ENCODE assay signal across 2 cellular contexts in the genomic region with DNA sequence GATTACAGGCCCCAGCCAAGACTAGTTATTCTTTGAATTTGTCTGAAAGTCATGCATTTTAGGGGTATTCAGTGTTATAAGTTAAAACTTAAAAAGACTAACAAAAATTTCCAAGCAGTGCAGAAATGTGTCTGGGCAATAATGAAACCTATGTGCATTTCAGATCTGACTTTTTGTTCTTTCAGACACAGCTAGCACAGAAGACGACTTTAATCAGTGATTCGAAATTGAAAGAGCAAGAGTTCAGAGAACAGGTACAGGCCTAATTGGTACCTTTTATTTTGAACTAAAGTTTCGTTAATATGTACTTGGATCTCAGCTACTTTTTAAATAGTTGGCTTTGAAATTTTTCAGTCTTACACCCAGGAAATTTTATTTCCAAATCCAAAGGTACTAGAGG.
TF ChIP-seq lines count a peak whose summit lies in the region.

No MANE protein-coding gene starts in this region.

TF ChIP-seq in HepG2, 621 proteins besides CTCF, POLR2A, EP300 and RAD21 (continued from another document):
- TF ChIP-seq, protein P1, sequence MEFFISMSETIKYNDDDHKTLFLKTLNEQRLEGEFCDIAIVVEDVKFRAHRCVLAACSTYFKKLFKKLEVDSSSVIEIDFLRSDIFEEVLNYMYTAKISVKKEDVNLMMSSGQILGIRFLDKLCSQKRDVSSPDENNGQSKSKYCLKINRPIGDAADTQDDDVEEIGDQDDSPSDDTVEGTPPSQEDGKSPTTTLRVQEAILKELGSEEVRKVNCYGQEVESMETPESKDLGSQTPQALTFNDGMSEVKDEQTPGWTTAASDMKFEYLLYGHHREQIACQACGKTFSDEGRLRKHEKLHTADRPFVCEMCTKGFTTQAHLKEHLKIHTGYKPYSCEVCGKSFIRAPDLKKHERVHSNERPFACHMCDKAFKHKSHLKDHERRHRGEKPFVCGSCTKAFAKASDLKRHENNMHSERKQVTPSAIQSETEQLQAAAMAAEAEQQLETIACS (CRISPR knock-in tag; IDR thresholded peaks at IDR 0.05), result no peak
- TF ChIP-seq ZNF720 (CRISPR knock-in tag; IDR thresholded peaks at IDR 0.05) (no peak), ZNF615 (CRISPR knock-in tag; IDR thresholded peaks at IDR 0.05; ENCODE audit: borderline replicate concordance) (no peak), NR3C1 (CRISPR knock-in tag; IDR thresholded peaks at IDR 0.05) (no peak), ZNF260 (CRISPR knock-in tag; IDR thresholded peaks at IDR 0.05; ENCODE audit: borderline replicate concordance, low read depth) (no peak), SIN3B (IDR thresholded peaks at IDR 0.05; ENCODE audit: low read length) (no peak), SSRP1 (CRISPR knock-in tag; IDR thresholded peaks at IDR 0.05) (no peak)
- TF ChIP-seq, protein P2, sequence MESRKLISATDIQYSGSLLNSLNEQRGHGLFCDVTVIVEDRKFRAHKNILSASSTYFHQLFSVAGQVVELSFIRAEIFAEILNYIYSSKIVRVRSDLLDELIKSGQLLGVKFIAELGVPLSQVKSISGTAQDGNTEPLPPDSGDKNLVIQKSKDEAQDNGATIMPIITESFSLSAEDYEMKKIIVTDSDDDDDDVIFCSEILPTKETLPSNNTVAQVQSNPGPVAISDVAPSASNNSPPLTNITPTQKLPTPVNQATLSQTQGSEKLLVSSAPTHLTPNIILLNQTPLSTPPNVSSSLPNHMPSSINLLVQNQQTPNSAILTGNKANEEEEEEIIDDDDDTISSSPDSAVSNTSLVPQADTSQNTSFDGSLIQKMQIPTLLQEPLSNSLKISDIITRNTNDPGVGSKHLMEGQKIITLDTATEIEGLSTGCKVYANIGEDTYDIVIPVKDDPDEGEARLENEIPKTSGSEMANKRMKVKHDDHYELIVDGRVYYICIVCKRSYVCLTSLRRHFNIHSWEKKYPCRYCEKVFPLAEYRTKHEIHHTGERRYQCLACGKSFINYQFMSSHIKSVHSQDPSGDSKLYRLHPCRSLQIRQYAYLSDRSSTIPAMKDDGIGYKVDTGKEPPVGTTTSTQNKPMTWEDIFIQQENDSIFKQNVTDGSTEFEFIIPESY (CRISPR knock-in tag; IDR thresholded peaks at IDR 0.05), result no peak

TF ChIP-seq in WTC11, 78 proteins besides CTCF, POLR2A, EP300 and RAD21 (continued from another document):
- TF ChIP-seq, protein P3, sequence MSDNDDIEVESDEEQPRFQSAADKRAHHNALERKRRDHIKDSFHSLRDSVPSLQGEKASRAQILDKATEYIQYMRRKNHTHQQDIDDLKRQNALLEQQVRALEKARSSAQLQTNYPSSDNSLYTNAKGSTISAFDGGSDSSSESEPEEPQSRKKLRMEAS (CRISPR knock-in tag; IDR thresholded peaks at IDR 0.05), result no peak
- TF ChIP-seq ZNF317 (CRISPR knock-in tag; IDR thresholded peaks at IDR 0.05; ENCODE audit: borderline replicate concordance, low read depth) (no peak), NFYB (CRISPR knock-in tag; conservative IDR thresholded peaks at IDR 0.05; ENCODE audit: low read depth) (no peak), GTF2I (CRISPR knock-in tag; conservative IDR thresholded peaks at IDR 0.05) (no peak), MXD4 (CRISPR knock-in tag; IDR thresholded peaks at IDR 0.05; ENCODE audit: borderline replicate concordance) (no peak), ZNF671 (CRISPR knock-in tag; IDR thresholded peaks at IDR 0.05) (no peak), KAT7 (CRISPR knock-in tag; IDR thresholded peaks at IDR 0.05; ENCODE audit: borderline replicate concordance) (no peak), GABPB1 (CRISPR knock-in tag; IDR thresholded peaks at IDR 0.05) (no peak), ETV6 (CRISPR knock-in tag; IDR thresholded peaks at IDR 0.05) (no peak)
- TF ChIP-seq, protein P4, sequence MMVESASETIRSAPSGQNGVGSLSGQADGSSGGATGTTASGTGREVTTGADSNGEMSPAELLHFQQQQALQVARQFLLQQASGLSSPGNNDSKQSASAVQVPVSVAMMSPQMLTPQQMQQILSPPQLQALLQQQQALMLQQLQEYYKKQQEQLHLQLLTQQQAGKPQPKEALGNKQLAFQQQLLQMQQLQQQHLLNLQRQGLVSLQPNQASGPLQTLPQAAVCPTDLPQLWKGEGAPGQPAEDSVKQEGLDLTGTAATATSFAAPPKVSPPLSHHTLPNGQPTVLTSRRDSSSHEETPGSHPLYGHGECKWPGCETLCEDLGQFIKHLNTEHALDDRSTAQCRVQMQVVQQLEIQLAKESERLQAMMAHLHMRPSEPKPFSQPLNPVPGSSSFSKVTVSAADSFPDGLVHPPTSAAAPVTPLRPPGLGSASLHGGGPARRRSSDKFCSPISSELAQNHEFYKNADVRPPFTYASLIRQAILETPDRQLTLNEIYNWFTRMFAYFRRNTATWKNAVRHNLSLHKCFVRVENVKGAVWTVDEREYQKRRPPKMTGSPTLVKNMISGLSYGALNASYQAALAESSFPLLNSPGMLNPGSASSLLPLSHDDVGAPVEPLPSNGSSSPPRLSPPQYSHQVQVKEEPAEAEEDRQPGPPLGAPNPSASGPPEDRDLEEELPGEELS (CRISPR knock-in tag; IDR thresholded peaks at IDR 0.05), result no peak
- TF ChIP-seq, protein P5, sequence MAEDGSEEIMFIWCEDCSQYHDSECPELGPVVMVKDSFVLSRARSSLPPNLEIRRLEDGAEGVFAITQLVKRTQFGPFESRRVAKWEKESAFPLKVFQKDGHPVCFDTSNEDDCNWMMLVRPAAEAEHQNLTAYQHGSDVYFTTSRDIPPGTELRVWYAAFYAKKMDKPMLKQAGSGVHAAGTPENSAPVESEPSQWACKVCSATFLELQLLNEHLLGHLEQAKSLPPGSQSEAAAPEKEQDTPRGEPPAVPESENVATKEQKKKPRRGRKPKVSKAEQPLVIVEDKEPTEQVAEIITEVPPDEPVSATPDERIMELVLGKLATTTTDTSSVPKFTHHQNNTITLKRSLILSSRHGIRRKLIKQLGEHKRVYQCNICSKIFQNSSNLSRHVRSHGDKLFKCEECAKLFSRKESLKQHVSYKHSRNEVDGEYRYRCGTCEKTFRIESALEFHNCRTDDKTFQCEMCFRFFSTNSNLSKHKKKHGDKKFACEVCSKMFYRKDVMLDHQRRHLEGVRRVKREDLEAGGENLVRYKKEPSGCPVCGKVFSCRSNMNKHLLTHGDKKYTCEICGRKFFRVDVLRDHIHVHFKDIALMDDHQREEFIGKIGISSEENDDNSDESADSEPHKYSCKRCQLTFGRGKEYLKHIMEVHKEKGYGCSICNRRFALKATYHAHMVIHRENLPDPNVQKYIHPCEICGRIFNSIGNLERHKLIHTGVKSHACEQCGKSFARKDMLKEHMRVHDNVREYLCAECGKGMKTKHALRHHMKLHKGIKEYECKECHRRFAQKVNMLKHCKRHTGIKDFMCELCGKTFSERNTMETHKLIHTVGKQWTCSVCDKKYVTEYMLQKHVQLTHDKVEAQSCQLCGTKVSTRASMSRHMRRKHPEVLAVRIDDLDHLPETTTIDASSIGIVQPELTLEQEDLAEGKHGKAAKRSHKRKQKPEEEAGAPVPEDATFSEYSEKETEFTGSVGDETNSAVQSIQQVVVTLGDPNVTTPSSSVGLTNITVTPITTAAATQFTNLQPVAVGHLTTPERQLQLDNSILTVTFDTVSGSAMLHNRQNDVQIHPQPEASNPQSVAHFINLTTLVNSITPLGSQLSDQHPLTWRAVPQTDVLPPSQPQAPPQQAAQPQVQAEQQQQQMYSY (CRISPR knock-in tag; IDR thresholded peaks at IDR 0.05), result no peak
- TF ChIP-seq, protein P6, sequence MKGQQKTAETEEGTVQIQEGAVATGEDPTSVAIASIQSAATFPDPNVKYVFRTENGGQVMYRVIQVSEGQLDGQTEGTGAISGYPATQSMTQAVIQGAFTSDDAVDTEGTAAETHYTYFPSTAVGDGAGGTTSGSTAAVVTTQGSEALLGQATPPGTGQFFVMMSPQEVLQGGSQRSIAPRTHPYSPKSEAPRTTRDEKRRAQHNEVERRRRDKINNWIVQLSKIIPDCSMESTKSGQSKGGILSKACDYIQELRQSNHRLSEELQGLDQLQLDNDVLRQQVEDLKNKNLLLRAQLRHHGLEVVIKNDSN (CRISPR knock-in tag; IDR thresholded peaks at IDR 0.05), result no peak
- TF ChIP-seq, protein P7, sequence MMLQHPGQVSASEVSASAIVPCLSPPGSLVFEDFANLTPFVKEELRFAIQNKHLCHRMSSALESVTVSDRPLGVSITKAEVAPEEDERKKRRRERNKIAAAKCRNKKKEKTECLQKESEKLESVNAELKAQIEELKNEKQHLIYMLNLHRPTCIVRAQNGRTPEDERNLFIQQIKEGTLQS (CRISPR knock-in tag; conservative IDR thresholded peaks at IDR 0.05), result no peak
